19 cellular contexts compared by ENCODE assay signal in genomic region chr6:165701005-165701404, GRCh38. TPM values are rescaled to one million over a fixed set of nuclear protein-coding genes. Genes with fewer than 3 reads are reported as not detected.
"Had no signal": no experiment of that assay in that cellular context is flagged by ENCODE, and none has a peak within 500 bp of the region (broad histone marks: within the 10 kb centered on the region; RNA-seq: fewer than 3 reads in every experiment).

No MANE protein-coding gene starts in this region.

- H3K27me3 Mint-ChIP-seq: activated CD4-positive, alpha-beta memory T cell treated with anti-CD3 and anti-CD28 coated beads, Interleukin-2, amount 10 ng/mL, durations not matched to agents 7 days and 5 days; activated CD8-positive, alpha-beta memory T cell treated with anti-CD3 and anti-CD28 coated beads, Interleukin-2, amount 10 ng/mL, durations not matched to agents 7 days and 5 days; stimulated activated naive B cell treated with anti-CD40 and anti-IgM and Interleukin-4, amounts not matched to agents 10 μg/mL and 1 μg/mL and 100 μg/mL, for 72 hours had no signal

- H3K4me1 Mint-ChIP-seq: activated CD4-positive, alpha-beta memory T cell treated with anti-CD3 and anti-CD28 coated beads, Interleukin-2, amount 10 ng/mL, durations not matched to agents 7 days and 5 days; activated CD8-positive, alpha-beta memory T cell treated with anti-CD3 and anti-CD28 coated beads, Interleukin-2, amount 10 ng/mL, durations not matched to agents 7 days and 5 days; activated naive CD8-positive, alpha-beta T cell treated with anti-CD3 and anti-CD28 coated beads, Interleukin-2, amount 10 ng/mL, durations not matched to agents 7 days and 5 days; nephron progenitor cell; stimulated activated naive B cell treated with anti-CD40 and anti-IgM and Interleukin-4, amounts not matched to agents 10 μg/mL and 1 μg/mL and 100 μg/mL, for 72 hours had no signal

- H3K4me3 Mint-ChIP-seq: activated CD4-positive, alpha-beta memory T cell treated with anti-CD3 and anti-CD28 coated beads, Interleukin-2, amount 10 ng/mL, durations not matched to agents 7 days and 5 days; activated CD8-positive, alpha-beta memory T cell treated with anti-CD3 and anti-CD28 coated beads, Interleukin-2, amount 10 ng/mL, durations not matched to agents 7 days and 5 days; activated naive CD8-positive, alpha-beta T cell treated with anti-CD3 and anti-CD28 coated beads, Interleukin-2, amount 10 ng/mL, durations not matched to agents 7 days and 5 days; nephron progenitor cell; stimulated activated naive B cell treated with anti-CD40 and anti-IgM and Interleukin-4, amounts not matched to agents 10 μg/mL and 1 μg/mL and 100 μg/mL, for 72 hours had no signal

- H3K27me3 ChIP-seq: breast epithelium, dorsolateral prefrontal cortex, gastrocnemius medialis, hepatocyte, sigmoid colon had no signal

- H3K4me2 ChIP-seq: hepatocyte had no signal

- ATAC-seq: activated CD8-positive, alpha-beta memory T cell treated with anti-CD3 and anti-CD28 coated beads, Interleukin-2, amount 10 ng/mL, durations not matched to agents 7 days and 5 days; gastrocnemius medialis; lower lobe of right lung; stimulated activated naive B cell treated with anti-CD40 and anti-IgM and Interleukin-4, amounts not matched to agents 10 μg/mL and 1 μg/mL and 100 μg/mL, for 72 hours had no signal

- H3K9me3 Mint-ChIP-seq: activated T-helper 2 cell treated with anti-CD3 and anti-CD28 coated beads, Interferon-gamma antibody, Interleukin-2, Interleukin-4, amounts not matched to agents 10 μg/mL and 5 μg/mL and 100 μg/mL, durations not matched to agents 14 hours and 24 hours and 36 hours had no signal

- H3K36me3 ChIP-seq: breast epithelium, gastrocnemius medialis, lower lobe of right lung, sigmoid colon had no signal

- H3K4me3 ChIP-seq: breast epithelium, dorsolateral prefrontal cortex, gastrocnemius medialis, hepatocyte, lower lobe of right lung, sigmoid colon had no signal

- H2AFZ ChIP-seq: hepatocyte had no signal

- H3K4me1 ChIP-seq: breast epithelium, gastrocnemius medialis, lower lobe of right lung had no signal

- H3K9me3 ChIP-seq: gastrocnemius medialis, sigmoid colon had no signal

- H3K79me2 ChIP-seq: hepatocyte had no signal

- H3K27ac ChIP-seq: breast epithelium, dorsolateral prefrontal cortex, gastrocnemius medialis, hepatocyte, lower lobe of right lung, sigmoid colon had no signal

- DNase-seq: activated CD4-positive, alpha-beta memory T cell treated with anti-CD3 and anti-CD28 coated beads, Interleukin-2, amount 10 ng/mL, durations not matched to agents 7 days and 5 days; activated CD4-positive, alpha-beta T cell treated with anti-CD3 and anti-CD28 coated beads for 48 hours; activated CD4-positive, CD25-positive, alpha-beta regulatory T cell; activated CD8-positive, alpha-beta memory T cell treated with anti-CD3 and anti-CD28 coated beads, Interleukin-2, amount 10 ng/mL, durations not matched to agents 7 days and 5 days; activated naive CD4-positive, alpha-beta T cell treated with Interleukin-2 at 50 U/mL for 16 hours; activated naive CD8-positive, alpha-beta T cell treated with anti-CD3 and anti-CD28 coated beads, Interleukin-2, amount 10 ng/mL, durations not matched to agents 7 days and 5 days; anterior cingulate cortex; dorsolateral prefrontal cortex; gastrocnemius medialis; lower lobe of right lung; nephron progenitor cell; nucleus accumbens; sigmoid colon; stimulated activated naive B cell treated with anti-CD40 and anti-IgM and Interleukin-4, amounts not matched to agents 10 μg/mL and 1 μg/mL and 100 μg/mL, for 72 hours; T1000 had no signal

- H3K27ac Mint-ChIP-seq: activated CD4-positive, alpha-beta memory T cell treated with anti-CD3 and anti-CD28 coated beads, Interleukin-2, amount 10 ng/mL, durations not matched to agents 7 days and 5 days; activated CD8-positive, alpha-beta memory T cell treated with anti-CD3 and anti-CD28 coated beads, Interleukin-2, amount 10 ng/mL, durations not matched to agents 7 days and 5 days; activated naive CD8-positive, alpha-beta T cell treated with anti-CD3 and anti-CD28 coated beads, Interleukin-2, amount 10 ng/mL, durations not matched to agents 7 days and 5 days; activated T-helper 2 cell treated with anti-CD3 and anti-CD28 coated beads, Interferon-gamma antibody, Interleukin-2, Interleukin-4, amounts not matched to agents 10 μg/mL and 5 μg/mL and 100 μg/mL, durations not matched to agents 14 hours and 24 hours and 36 hours; nephron progenitor cell; stimulated activated naive B cell treated with anti-CD40 and anti-IgM and Interleukin-4, amounts not matched to agents 10 μg/mL and 1 μg/mL and 100 μg/mL, for 72 hours had no signal

- H3K36me3 Mint-ChIP-seq: activated CD8-positive, alpha-beta memory T cell treated with anti-CD3 and anti-CD28 coated beads, Interleukin-2, amount 10 ng/mL, durations not matched to agents 7 days and 5 days; activated naive CD8-positive, alpha-beta T cell treated with anti-CD3 and anti-CD28 coated beads, Interleukin-2, amount 10 ng/mL, durations not matched to agents 7 days and 5 days; stimulated activated naive B cell treated with anti-CD40 and anti-IgM and Interleukin-4, amounts not matched to agents 10 μg/mL and 1 μg/mL and 100 μg/mL, for 72 hours had no signal

RNA-seq across cellular contexts. Expression of gene PDE10A, which starts 38.0 kb away (rescaled TPM):
- total RNA-seq: activated CD4-positive, alpha-beta memory T cell treated with anti-CD3 and anti-CD28 coated beads, Interleukin-2, amount 10 ng/mL, durations not matched to agents 7 days and 5 days; activated CD8-positive, alpha-beta memory T cell treated with anti-CD3 and anti-CD28 coated beads, Interleukin-2, amount 10 ng/mL, durations not matched to agents 7 days and 5 days; activated naive CD8-positive, alpha-beta T cell treated with anti-CD3 and anti-CD28 coated beads, Interleukin-2, amount 10 ng/mL, durations not matched to agents 7 days and 5 days; activated T-helper 2 cell treated with anti-CD3 and anti-CD28 coated beads, Interferon-gamma antibody, Interleukin-2, Interleukin-4, amounts not matched to agents 10 μg/mL and 5 μg/mL and 100 μg/mL, durations not matched to agents 14 hours and 24 hours and 36 hours; T-helper 1 cell treated with Interleukin-12 subunit alpha and Interleukin-12 subunit beta and Interleukin-4 antibody, amounts not matched to agents 30 ng/mL and 1 ng/mL, for 36 hours had no signal
